Comparison of ENCODE assay signal across 1 cellular context in the genomic region with DNA sequence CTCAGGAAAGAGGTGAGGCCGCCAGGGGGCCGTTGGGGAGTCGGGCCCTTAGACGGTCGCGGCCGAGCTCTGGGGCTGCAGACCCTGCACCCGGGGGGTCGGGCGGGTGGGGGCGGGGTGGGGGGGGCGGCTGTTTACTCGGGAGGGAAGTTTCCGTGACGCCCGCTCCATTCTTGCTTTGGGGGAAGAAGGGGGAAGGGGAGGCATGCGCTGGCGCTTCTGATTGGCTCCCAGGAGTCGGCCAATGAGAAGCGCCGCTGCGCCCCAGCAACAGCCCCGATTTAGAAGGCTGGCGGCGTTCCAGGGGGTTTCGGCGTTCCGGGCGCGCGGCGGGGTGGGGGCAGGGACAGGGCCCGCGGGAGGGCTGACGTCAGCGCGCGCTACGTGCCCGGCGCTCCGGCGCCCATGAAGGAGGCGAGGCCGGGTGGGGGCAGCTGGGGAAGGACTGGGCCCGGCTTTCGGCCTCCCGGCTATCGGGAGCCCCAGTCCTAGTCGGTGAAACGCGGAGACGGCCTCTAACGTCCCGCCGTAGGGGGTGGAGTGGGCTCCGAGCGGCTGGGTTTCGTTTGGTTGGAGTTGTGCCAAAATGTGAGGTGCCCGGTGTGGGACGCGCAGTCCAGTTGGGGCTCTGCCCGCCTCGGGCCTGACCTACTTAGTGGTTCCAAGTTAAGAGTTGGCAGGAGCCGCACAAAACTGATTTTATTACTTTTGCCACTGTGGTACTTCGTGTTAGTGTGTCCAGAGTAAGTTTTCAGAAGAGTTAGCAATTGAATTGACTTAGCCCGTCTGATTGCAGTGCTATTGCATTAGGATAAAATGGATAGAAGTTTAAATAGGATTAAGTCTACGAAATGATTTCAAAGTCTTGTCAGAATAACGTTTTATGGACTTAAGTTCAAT.
TF ChIP-seq lines count a peak whose summit lies in the region.

No MANE protein-coding gene starts in this region.

TF ChIP-seq in HEK293, 187 proteins besides CTCF, POLR2A, EP300 and RAD21 (continued from another document and continues in another):
- TF ChIP-seq, protein P1, sequence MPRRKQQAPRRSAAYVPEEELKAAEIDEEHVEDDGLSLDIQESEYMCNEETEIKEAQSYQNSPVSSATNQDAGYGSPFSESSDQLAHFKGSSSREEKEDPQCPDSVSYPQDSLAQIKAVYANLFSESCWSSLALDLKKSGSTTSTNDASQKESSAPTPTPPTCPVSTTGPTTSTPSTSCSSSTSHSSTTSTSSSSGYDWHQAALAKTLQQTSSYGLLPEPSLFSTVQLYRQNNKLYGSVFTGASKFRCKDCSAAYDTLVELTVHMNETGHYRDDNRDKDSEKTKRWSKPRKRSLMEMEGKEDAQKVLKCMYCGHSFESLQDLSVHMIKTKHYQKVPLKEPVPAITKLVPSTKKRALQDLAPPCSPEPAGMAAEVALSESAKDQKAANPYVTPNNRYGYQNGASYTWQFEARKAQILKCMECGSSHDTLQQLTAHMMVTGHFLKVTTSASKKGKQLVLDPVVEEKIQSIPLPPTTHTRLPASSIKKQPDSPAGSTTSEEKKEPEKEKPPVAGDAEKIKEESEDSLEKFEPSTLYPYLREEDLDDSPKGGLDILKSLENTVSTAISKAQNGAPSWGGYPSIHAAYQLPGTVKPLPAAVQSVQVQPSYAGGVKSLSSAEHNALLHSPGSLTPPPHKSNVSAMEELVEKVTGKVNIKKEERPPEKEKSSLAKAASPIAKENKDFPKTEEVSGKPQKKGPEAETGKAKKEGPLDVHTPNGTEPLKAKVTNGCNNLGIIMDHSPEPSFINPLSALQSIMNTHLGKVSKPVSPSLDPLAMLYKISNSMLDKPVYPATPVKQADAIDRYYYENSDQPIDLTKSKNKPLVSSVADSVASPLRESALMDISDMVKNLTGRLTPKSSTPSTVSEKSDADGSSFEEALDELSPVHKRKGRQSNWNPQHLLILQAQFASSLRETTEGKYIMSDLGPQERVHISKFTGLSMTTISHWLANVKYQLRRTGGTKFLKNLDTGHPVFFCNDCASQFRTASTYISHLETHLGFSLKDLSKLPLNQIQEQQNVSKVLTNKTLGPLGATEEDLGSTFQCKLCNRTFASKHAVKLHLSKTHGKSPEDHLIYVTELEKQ (tag by site-specific recombination; IDR thresholded peaks at IDR 0.05; ENCODE audit: borderline replicate concordance): peak; percentile 60; the same call in 1 of the 2 replicates
- TF ChIP-seq ZNF530 (tag by site-specific recombination; IDR thresholded peaks at IDR 0.05; ENCODE audit: low read depth): no peak
- peak; percentile 91 for TF ChIP-seq ZNF501 (tag by site-specific recombination; IDR thresholded peaks at IDR 0.05)
- TF ChIP-seq KLF7 (tag by site-specific recombination; IDR thresholded peaks at IDR 0.05; ENCODE audit: borderline replicate concordance): no peak
- peak; percentile 84 for TF ChIP-seq ZIC2 (tag by site-specific recombination; IDR thresholded peaks at IDR 0.05)
- peak; percentile 82; the same call in 1 of the 2 replicates for TF ChIP-seq ZNF610 (tag by site-specific recombination; IDR thresholded peaks at IDR 0.05; ENCODE audit: borderline replicate concordance)
- TF ChIP-seq KLF9 (tag by site-specific recombination; IDR thresholded peaks at IDR 0.05; ENCODE audit: low read depth): no peak
- no peak for TF ChIP-seq ZNF585B (tag by site-specific recombination; IDR thresholded peaks at IDR 0.05)
- peak; percentile 77 for TF ChIP-seq YY1 (tag by site-specific recombination; IDR thresholded peaks at IDR 0.05)
- TF ChIP-seq ZBTB20 (tag by site-specific recombination; IDR thresholded peaks at IDR 0.05): peak; percentile 77; the same call in 1 of the 2 replicates
- no peak for TF ChIP-seq ZNF792 (tag by site-specific recombination; IDR thresholded peaks at IDR 0.05)
- TF ChIP-seq FEZF1 (tag by site-specific recombination; IDR thresholded peaks at IDR 0.05): no peak; the same call in 1 of the 2 replicates
- peak; percentile 88 for TF ChIP-seq ZXDB (tag by site-specific recombination; IDR thresholded peaks at IDR 0.05)
- TF ChIP-seq ZNF157 (tag by site-specific recombination; IDR thresholded peaks at IDR 0.05): no peak
- no peak for TF ChIP-seq ZNF350 (tag by site-specific recombination; IDR thresholded peaks at IDR 0.05)
- peak; percentile 32; the same call in 1 of the 2 replicates for TF ChIP-seq ZNF146 (tag by site-specific recombination; IDR thresholded peaks at IDR 0.05)
- TF ChIP-seq TCF7L2 (IDR thresholded peaks at IDR 0.05; ENCODE audit: borderline replicate concordance, low read depth, low read length): no peak
- TF ChIP-seq HOXD13 (CRISPR knock-in tag; IDR thresholded peaks at IDR 0.05; ENCODE audit: borderline replicate concordance): 0 out of 2 replicates have a peak, but pooled peaks have one; percentile 66
- TF ChIP-seq ZNF76 (tag by site-specific recombination; IDR thresholded peaks at IDR 0.05; ENCODE audit: borderline replicate concordance, low read depth): peak; percentile 72; the same call in 1 of the 2 replicates
- no peak for TF ChIP-seq ZFP3 (tag by site-specific recombination; IDR thresholded peaks at IDR 0.05; ENCODE audit: low read depth)
- TF ChIP-seq ZFP69B (tag by site-specific recombination; IDR thresholded peaks at IDR 0.05): peak; percentile 92
- TF ChIP-seq, protein P2, sequence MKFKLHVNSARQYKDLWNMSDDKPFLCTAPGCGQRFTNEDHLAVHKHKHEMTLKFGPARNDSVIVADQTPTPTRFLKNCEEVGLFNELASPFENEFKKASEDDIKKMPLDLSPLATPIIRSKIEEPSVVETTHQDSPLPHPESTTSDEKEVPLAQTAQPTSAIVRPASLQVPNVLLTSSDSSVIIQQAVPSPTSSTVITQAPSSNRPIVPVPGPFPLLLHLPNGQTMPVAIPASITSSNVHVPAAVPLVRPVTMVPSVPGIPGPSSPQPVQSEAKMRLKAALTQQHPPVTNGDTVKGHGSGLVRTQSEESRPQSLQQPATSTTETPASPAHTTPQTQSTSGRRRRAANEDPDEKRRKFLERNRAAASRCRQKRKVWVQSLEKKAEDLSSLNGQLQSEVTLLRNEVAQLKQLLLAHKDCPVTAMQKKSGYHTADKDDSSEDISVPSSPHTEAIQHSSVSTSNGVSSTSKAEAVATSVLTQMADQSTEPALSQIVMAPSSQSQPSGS (tag by site-specific recombination; IDR thresholded peaks at IDR 0.05; ENCODE audit: low read depth): peak; percentile 93
- TF ChIP-seq, protein P3, sequence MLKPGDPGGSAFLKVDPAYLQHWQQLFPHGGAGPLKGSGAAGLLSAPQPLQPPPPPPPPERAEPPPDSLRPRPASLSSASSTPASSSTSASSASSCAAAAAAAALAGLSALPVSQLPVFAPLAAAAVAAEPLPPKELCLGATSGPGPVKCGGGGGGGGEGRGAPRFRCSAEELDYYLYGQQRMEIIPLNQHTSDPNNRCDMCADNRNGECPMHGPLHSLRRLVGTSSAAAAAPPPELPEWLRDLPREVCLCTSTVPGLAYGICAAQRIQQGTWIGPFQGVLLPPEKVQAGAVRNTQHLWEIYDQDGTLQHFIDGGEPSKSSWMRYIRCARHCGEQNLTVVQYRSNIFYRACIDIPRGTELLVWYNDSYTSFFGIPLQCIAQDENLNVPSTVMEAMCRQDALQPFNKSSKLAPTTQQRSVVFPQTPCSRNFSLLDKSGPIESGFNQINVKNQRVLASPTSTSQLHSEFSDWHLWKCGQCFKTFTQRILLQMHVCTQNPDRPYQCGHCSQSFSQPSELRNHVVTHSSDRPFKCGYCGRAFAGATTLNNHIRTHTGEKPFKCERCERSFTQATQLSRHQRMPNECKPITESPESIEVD (tag by site-specific recombination; IDR thresholded peaks at IDR 0.05): peak; percentile 42; the same call in 1 of the 2 replicates
- peak; percentile 89 for TF ChIP-seq ZBTB7A (tag by site-specific recombination; IDR thresholded peaks at IDR 0.05; ENCODE audit: low read depth)
- TF ChIP-seq SCRT1 (tag by site-specific recombination; IDR thresholded peaks at IDR 0.05; ENCODE audit: borderline replicate concordance): no peak
- TF ChIP-seq, protein P4, sequence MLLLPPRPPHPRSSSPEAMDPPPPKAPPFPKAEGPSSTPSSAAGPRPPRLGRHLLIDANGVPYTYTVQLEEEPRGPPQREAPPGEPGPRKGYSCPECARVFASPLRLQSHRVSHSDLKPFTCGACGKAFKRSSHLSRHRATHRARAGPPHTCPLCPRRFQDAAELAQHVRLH (tag by site-specific recombination; IDR thresholded peaks at IDR 0.05): peak; percentile 68; the same call in 1 of the 2 replicates
- TF ChIP-seq ZNF830 (tag by site-specific recombination; IDR thresholded peaks at IDR 0.05; ENCODE audit: low read depth): no peak
- peak; percentile 79 for TF ChIP-seq ZNF843 (tag by site-specific recombination; IDR thresholded peaks at IDR 0.05)
- TF ChIP-seq, protein P5, sequence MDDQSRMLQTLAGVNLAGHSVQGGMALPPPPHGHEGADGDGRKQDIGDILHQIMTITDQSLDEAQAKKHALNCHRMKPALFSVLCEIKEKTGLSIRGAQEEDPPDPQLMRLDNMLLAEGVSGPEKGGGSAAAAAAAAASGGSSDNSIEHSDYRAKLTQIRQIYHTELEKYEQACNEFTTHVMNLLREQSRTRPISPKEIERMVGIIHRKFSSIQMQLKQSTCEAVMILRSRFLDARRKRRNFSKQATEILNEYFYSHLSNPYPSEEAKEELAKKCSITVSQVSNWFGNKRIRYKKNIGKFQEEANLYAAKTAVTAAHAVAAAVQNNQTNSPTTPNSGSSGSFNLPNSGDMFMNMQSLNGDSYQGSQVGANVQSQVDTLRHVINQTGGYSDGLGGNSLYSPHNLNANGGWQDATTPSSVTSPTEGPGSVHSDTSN (CRISPR knock-in tag; IDR thresholded peaks at IDR 0.05): peak; percentile 85
- peak; percentile 99 for TF ChIP-seq GLIS2 (tag by site-specific recombination; IDR thresholded peaks at IDR 0.05)
- TF ChIP-seq, protein P6, sequence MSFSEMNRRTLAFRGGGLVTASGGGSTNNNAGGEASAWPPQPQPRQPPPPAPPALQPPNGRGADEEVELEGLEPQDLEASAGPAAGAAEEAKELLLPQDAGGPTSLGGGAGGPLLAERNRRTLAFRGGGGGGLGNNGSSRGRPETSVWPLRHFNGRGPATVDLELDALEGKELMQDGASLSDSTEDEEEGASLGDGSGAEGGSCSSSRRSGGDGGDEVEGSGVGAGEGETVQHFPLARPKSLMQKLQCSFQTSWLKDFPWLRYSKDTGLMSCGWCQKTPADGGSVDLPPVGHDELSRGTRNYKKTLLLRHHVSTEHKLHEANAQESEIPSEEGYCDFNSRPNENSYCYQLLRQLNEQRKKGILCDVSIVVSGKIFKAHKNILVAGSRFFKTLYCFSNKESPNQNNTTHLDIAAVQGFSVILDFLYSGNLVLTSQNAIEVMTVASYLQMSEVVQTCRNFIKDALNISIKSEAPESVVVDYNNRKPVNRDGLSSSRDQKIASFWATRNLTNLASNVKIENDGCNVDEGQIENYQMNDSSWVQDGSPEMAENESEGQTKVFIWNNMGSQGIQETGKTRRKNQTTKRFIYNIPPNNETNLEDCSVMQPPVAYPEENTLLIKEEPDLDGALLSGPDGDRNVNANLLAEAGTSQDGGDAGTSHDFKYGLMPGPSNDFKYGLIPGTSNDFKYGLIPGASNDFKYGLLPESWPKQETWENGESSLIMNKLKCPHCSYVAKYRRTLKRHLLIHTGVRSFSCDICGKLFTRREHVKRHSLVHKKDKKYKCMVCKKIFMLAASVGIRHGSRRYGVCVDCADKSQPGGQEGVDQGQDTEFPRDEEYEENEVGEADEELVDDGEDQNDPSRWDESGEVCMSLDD (tag by site-specific recombination; IDR thresholded peaks at IDR 0.05): peak; percentile 78
- TF ChIP-seq BCL11B (tag by site-specific recombination; IDR thresholded peaks at IDR 0.05; ENCODE audit: low read depth): peak; percentile 82; the same call in 1 of the 2 replicates
- TF ChIP-seq ZNF433 (tag by site-specific recombination; IDR thresholded peaks at IDR 0.05; ENCODE audit: low read depth): no peak
- TF ChIP-seq, protein P7, sequence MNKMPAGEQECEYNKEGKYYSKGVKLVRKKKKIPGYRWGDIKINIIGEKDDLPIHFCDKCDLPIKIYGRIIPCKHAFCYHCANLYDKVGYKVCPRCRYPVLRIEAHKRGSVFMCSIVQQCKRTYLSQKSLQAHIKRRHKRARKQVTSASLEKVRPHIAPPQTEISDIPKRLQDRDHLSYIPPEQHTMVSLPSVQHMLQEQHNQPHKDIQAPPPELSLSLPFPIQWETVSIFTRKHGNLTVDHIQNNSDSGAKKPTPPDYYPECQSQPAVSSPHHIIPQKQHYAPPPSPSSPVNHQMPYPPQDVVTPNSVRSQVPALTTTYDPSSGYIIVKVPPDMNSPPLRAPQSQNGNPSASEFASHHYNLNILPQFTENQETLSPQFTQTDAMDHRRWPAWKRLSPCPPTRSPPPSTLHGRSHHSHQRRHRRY (tag by site-specific recombination; IDR thresholded peaks at IDR 0.05): peak; percentile 92
- TF ChIP-seq SP7 (tag by site-specific recombination; IDR thresholded peaks at IDR 0.05): peak; percentile 87
- TF ChIP-seq, protein P8, sequence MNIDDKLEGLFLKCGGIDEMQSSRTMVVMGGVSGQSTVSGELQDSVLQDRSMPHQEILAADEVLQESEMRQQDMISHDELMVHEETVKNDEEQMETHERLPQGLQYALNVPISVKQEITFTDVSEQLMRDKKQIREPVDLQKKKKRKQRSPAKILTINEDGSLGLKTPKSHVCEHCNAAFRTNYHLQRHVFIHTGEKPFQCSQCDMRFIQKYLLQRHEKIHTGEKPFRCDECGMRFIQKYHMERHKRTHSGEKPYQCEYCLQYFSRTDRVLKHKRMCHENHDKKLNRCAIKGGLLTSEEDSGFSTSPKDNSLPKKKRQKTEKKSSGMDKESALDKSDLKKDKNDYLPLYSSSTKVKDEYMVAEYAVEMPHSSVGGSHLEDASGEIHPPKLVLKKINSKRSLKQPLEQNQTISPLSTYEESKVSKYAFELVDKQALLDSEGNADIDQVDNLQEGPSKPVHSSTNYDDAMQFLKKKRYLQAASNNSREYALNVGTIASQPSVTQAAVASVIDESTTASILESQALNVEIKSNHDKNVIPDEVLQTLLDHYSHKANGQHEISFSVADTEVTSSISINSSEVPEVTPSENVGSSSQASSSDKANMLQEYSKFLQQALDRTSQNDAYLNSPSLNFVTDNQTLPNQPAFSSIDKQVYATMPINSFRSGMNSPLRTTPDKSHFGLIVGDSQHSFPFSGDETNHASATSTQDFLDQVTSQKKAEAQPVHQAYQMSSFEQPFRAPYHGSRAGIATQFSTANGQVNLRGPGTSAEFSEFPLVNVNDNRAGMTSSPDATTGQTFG (tag by site-specific recombination; IDR thresholded peaks at IDR 0.05; ENCODE audit: borderline replicate concordance): no peak
- TF ChIP-seq, protein P9, sequence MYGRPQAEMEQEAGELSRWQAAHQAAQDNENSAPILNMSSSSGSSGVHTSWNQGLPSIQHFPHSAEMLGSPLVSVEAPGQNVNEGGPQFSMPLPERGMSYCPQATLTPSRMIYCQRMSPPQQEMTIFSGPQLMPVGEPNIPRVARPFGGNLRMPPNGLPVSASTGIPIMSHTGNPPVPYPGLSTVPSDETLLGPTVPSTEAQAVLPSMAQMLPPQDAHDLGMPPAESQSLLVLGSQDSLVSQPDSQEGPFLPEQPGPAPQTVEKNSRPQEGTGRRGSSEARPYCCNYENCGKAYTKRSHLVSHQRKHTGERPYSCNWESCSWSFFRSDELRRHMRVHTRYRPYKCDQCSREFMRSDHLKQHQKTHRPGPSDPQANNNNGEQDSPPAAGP (tag by site-specific recombination; IDR thresholded peaks at IDR 0.05): peak; percentile 88
- TF ChIP-seq ZBTB17 (tag by site-specific recombination; IDR thresholded peaks at IDR 0.05): peak; percentile 71
- no peak for TF ChIP-seq ZNF529 (tag by site-specific recombination; IDR thresholded peaks at IDR 0.05; ENCODE audit: insufficient replicate concordance)
- peak; percentile 9 for TF ChIP-seq ZNF510 (tag by site-specific recombination; IDR thresholded peaks at IDR 0.05; ENCODE audit: insufficient replicate concordance)
- peak; percentile 84; the same call in 1 of the 2 replicates for TF ChIP-seq GLI4 (tag by site-specific recombination; IDR thresholded peaks at IDR 0.05)
- TF ChIP-seq ZNF404 (tag by site-specific recombination; IDR thresholded peaks at IDR 0.05): no peak
